1 cellular context compared by ENCODE assay signal in genomic region chr20:32457476-32457986, GRCh38.
A peak's percentile ranks its signal among the peaks of the same experiment; 100 is the strongest.
TF ChIP-seq lines count a peak whose summit lies in the region.

No MANE protein-coding gene starts in this region.

TF ChIP-seq in HEK293, 187 proteins besides CTCF, POLR2A, EP300 and RAD21 (continued from another document):
- TF ChIP-seq ZBTB6 (tag by site-specific recombination; IDR thresholded peaks at IDR 0.05), result peak; percentile 97
- TF ChIP-seq ZNF366 (tag by site-specific recombination; conservative IDR thresholded peaks at IDR 0.05), result peak; percentile 63
- no peak for TF ChIP-seq ZNF10 (tag by site-specific recombination; IDR thresholded peaks at IDR 0.05)
- no peak for TF ChIP-seq ZNF518A (tag by site-specific recombination; conservative IDR thresholded peaks at IDR 0.05; ENCODE audit: low read depth)
- TF ChIP-seq MYNN (tag by site-specific recombination; IDR thresholded peaks at IDR 0.05; ENCODE audit: borderline replicate concordance), result no peak
- TF ChIP-seq ZFHX2 (tag by site-specific recombination; conservative IDR thresholded peaks at IDR 0.05), result no peak
- TF ChIP-seq ZNF521 (tag by site-specific recombination; IDR thresholded peaks at IDR 0.05), result no peak
- TF ChIP-seq ZNF138 (tag by site-specific recombination; IDR thresholded peaks at IDR 0.05; ENCODE audit: borderline replicate concordance), result no peak
- TF ChIP-seq SETDB1 (IDR thresholded peaks at IDR 0.05; ENCODE audit: insufficient read length, low read length), result no peak
- TF ChIP-seq ZNF433 (tag by site-specific recombination; IDR thresholded peaks at IDR 0.05; ENCODE audit: low read depth), result no peak
- no peak for TF ChIP-seq ZNF548 (tag by site-specific recombination; IDR thresholded peaks at IDR 0.05)
- peak; percentile 42; the same call in 1 of the 2 replicates for TF ChIP-seq SP3 (tag by site-specific recombination; IDR thresholded peaks at IDR 0.05)
- no peak for TF ChIP-seq ZNF596 (tag by site-specific recombination; IDR thresholded peaks at IDR 0.05)
- TF ChIP-seq ZBTB26 (tag by site-specific recombination; optimal IDR thresholded peaks at IDR 0.05), result peak; percentile 48
- TF ChIP-seq ZNF133 (tag by site-specific recombination; IDR thresholded peaks at IDR 0.05), result no peak
- no peak for TF ChIP-seq ZNF324 (tag by site-specific recombination; IDR thresholded peaks at IDR 0.05)
- peak; percentile 62 for TF ChIP-seq GLIS2 (tag by site-specific recombination; IDR thresholded peaks at IDR 0.05)
- TF ChIP-seq HOXD13 (CRISPR knock-in tag; IDR thresholded peaks at IDR 0.05; ENCODE audit: borderline replicate concordance), result no peak
- TF ChIP-seq ZEB2 (tag by site-specific recombination; IDR thresholded peaks at IDR 0.05), result 0 out of 2 replicates have a peak, but pooled peaks have one; percentile 3
- TF ChIP-seq, protein P1, sequence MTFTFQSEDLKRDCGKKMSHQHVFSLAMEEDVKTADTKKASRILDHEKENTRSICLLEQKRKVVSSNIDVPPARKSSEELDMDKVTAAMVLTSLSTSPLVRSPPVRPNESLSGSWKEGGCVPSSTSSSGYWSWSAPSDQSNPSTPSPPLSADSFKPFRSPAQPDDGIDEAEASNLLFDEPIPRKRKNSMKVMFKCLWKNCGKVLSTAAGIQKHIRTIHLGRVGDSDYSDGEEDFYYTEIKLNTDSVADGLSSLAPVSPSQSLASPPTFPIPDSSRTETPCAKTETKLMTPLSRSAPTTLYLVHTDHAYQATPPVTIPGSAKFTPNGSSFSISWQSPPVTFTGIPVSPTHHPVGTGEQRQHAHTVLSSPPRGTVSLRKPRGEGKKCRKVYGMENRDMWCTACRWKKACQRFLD (tag by site-specific recombination; IDR thresholded peaks at IDR 0.05), result no peak
- TF ChIP-seq OVOL3 (tag by site-specific recombination; IDR thresholded peaks at IDR 0.05), result no peak
- TF ChIP-seq ZBTB10 (tag by site-specific recombination; IDR thresholded peaks at IDR 0.05), result peak; percentile 66; the same call in 1 of the 2 replicates
- TF ChIP-seq ZSCAN16 (tag by site-specific recombination; IDR thresholded peaks at IDR 0.05), result no peak
- no peak for TF ChIP-seq ZBTB11 (tag by site-specific recombination; conservative IDR thresholded peaks at IDR 0.05; ENCODE audit: low read depth)
- TF ChIP-seq ZNF426 (tag by site-specific recombination; IDR thresholded peaks at IDR 0.05), result no peak
- TF ChIP-seq ZNF624 (tag by site-specific recombination; IDR thresholded peaks at IDR 0.05), result no peak
- TF ChIP-seq FEZF1 (tag by site-specific recombination; IDR thresholded peaks at IDR 0.05), result no peak
- no peak for TF ChIP-seq ZNF558 (tag by site-specific recombination; IDR thresholded peaks at IDR 0.05)
- TF ChIP-seq ZNF37A (tag by site-specific recombination; IDR thresholded peaks at IDR 0.05), result no peak
- no peak for TF ChIP-seq ZNF792 (tag by site-specific recombination; IDR thresholded peaks at IDR 0.05)
- TF ChIP-seq EGR2 (tag by site-specific recombination; IDR thresholded peaks at IDR 0.05; ENCODE audit: low read depth), result no peak
- no peak for TF ChIP-seq GLI2 (tag by site-specific recombination; IDR thresholded peaks at IDR 0.05; ENCODE audit: borderline replicate concordance, low read depth)
